In genomic region chr3:147200545-147200944, GRCh38 we compare ENCODE assay signal across 16 cellular contexts.
"Had no signal": no experiment of that assay in that cellular context is flagged by ENCODE, and none has a peak within 500 bp of the region (broad histone marks: within the 10 kb centered on the region; RNA-seq: fewer than 3 reads in every experiment).

No MANE protein-coding gene starts in this region.

- H3K4me1 ChIP-seq: esophagus muscularis mucosa, tibial artery, uterus had no signal

- H3K9me3 ChIP-seq: esophagus muscularis mucosa, tibial artery, uterus had no signal

- H3K4me1 Mint-ChIP-seq: activated CD4-positive, alpha-beta T cell treated with anti-CD3 and anti-CD28 coated beads for 36 hours; activated naive CD8-positive, alpha-beta T cell treated with anti-CD3 and anti-CD28 coated beads, Interleukin-2, amount 50 U/mL, for 24 hours; stimulated activated memory B cell treated with anti-CD40 and anti-IgM and Interleukin-4, amounts not matched to agents 10 μg/mL and 1 μg/mL and 100 μg/mL, for 72 hours had no signal

- H3K27me3 ChIP-seq: esophagus muscularis mucosa, tibial artery, uterus had no signal

- ATAC-seq: activated CD4-positive, alpha-beta T cell treated with anti-CD3 and anti-CD28 coated beads for 36 hours; activated CD8-positive, alpha-beta T cell treated with anti-CD3 and anti-CD28 coated beads, Interleukin-2, amount 10 ng/mL, durations not matched to agents 7 days and 5 days; activated naive CD8-positive, alpha-beta T cell treated with anti-CD3 and anti-CD28 coated beads, Interleukin-2, amount 50 U/mL, for 24 hours; stimulated activated memory B cell treated with anti-CD40 and anti-IgM and Interleukin-4, amounts not matched to agents 10 μg/mL and 1 μg/mL and 100 μg/mL, for 72 hours had no signal

- H3K4me3 Mint-ChIP-seq: activated CD4-positive, alpha-beta T cell treated with anti-CD3 and anti-CD28 coated beads for 36 hours; activated CD8-positive, alpha-beta T cell treated with anti-CD3 and anti-CD28 coated beads, Interleukin-2, amount 10 ng/mL, durations not matched to agents 7 days and 5 days; activated naive CD8-positive, alpha-beta T cell treated with anti-CD3 and anti-CD28 coated beads, Interleukin-2, amount 50 U/mL, for 24 hours; naive B cell; stimulated activated memory B cell treated with anti-CD40 and anti-IgM and Interleukin-4, amounts not matched to agents 10 μg/mL and 1 μg/mL and 100 μg/mL, for 72 hours had no signal

- H3K27ac Mint-ChIP-seq: activated CD4-positive, alpha-beta T cell treated with anti-CD3 and anti-CD28 coated beads for 36 hours; activated CD8-positive, alpha-beta T cell treated with anti-CD3 and anti-CD28 coated beads, Interleukin-2, amount 10 ng/mL, durations not matched to agents 7 days and 5 days; activated naive CD8-positive, alpha-beta T cell treated with anti-CD3 and anti-CD28 coated beads, Interleukin-2, amount 50 U/mL, for 24 hours; brain; naive B cell; stimulated activated memory B cell treated with anti-CD40 and anti-IgM and Interleukin-4, amounts not matched to agents 10 μg/mL and 1 μg/mL and 100 μg/mL, for 72 hours had no signal

- DNase-seq: activated CD4-positive, alpha-beta T cell treated with anti-CD3 and anti-CD28 coated beads for 36 hours; activated CD8-positive, alpha-beta memory T cell treated with anti-CD3 and anti-CD28 coated beads, Interleukin-2, amount 50 U/mL, for 48 hours; activated CD8-positive, alpha-beta T cell treated with anti-CD3 and anti-CD28 coated beads, Interleukin-2, amount 10 ng/mL, durations not matched to agents 7 days and 5 days; activated naive CD4-positive, alpha-beta T cell; activated naive CD8-positive, alpha-beta T cell treated with anti-CD3 and anti-CD28 coated beads, Interleukin-2, amount 50 U/mL, for 24 hours; cerebellar nuclear complex; hippocampal formation; naive B cell; T-helper 9 cell; tibial artery; uterus had no signal

- H3K9me3 Mint-ChIP-seq: activated naive CD8-positive, alpha-beta T cell treated with anti-CD3 and anti-CD28 coated beads, Interleukin-2, amount 50 U/mL, for 24 hours; brain had no signal

- H3K36me3 ChIP-seq: esophagus muscularis mucosa, tibial artery, uterus had no signal

- H3K27ac ChIP-seq: esophagus muscularis mucosa, tibial artery, uterus had no signal

- H3K4me3 ChIP-seq: esophagus muscularis mucosa, lung, smooth muscle cell, tibial artery, uterus had no signal

- H3K4me2 ChIP-seq: smooth muscle cell had no signal

- H3K27me3 Mint-ChIP-seq: activated CD4-positive, alpha-beta T cell treated with anti-CD3 and anti-CD28 coated beads for 36 hours; activated naive CD8-positive, alpha-beta T cell treated with anti-CD3 and anti-CD28 coated beads, Interleukin-2, amount 50 U/mL, for 24 hours; brain; naive B cell; stimulated activated memory B cell treated with anti-CD40 and anti-IgM and Interleukin-4, amounts not matched to agents 10 μg/mL and 1 μg/mL and 100 μg/mL, for 72 hours had no signal

- H3K36me3 Mint-ChIP-seq: naive B cell; stimulated activated memory B cell treated with anti-CD40 and anti-IgM and Interleukin-4, amounts not matched to agents 10 μg/mL and 1 μg/mL and 100 μg/mL, for 72 hours had no signal
